Comparison of ENCODE assay signal across 10 cellular contexts in genomic region chr9:88741335-88741734, GRCh38.
A peak's percentile ranks its signal among the peaks of the same experiment; 100 is the strongest.
DNase-seq lines count a peak whose midpoint lies in the region; ATAC-seq and TF ChIP-seq lines count a peak whose summit lies in the region.
"Had no signal": no experiment of that assay in that cellular context is flagged by ENCODE, and none has a peak within 500 bp of the region (broad histone marks: within the 10 kb centered on the region; RNA-seq: fewer than 3 reads in every experiment).

No MANE protein-coding gene starts in this region.

- H3K27ac Mint-ChIP-seq in endothelial cell (ENCODE audit: unreplicated experiment): no peak overlapping the region
- no peak overlapping the region for H3K27ac Mint-ChIP-seq in stimulated activated memory B cell treated with anti-CD40 and anti-IgM and Interleukin-4, amounts not matched to agents 10 μg/mL and 1 μg/mL and 100 μg/mL, for 72 hours

- no peaks in the 10 kb centered on the region for H4K20me1 ChIP-seq in OCI-LY1 (ENCODE audit: insufficient read depth, low read length)

- intact Hi-C loops in upper lobe of right lung (cut with DNase I): no loop called here
- intact Hi-C loops in sciatic nerve (cut with DNase I): no loop called here

- H3K9ac ChIP-seq in OCI-LY1 (ENCODE audit: low read length): no peak overlapping the region

- peaks cover 5% of the 10 kb centered on the region for H3K4me1 Mint-ChIP-seq in endothelial cell (ENCODE audit: unreplicated experiment)
- no peaks in the 10 kb centered on the region for H3K4me1 Mint-ChIP-seq in stimulated activated memory B cell treated with anti-CD40 and anti-IgM and Interleukin-4, amounts not matched to agents 10 μg/mL and 1 μg/mL and 100 μg/mL, for 72 hours

- DNase-seq in stimulated activated CD4-positive, alpha-beta T cell treated with anti-CD3 and anti-CD28 coated beads, Interleukin-4, amount 100 ng/mL, for 48 hours (ENCODE audit: low read depth in 2 of 2): peak; percentile 9 to 12
- DNase-seq in stimulated activated CD4-positive, alpha-beta T cell treated with anti-CD3 and anti-CD28 coated beads, Interleukin-4, amount 100 ng/mL, for 24 hours: no peak
- DNase-seq in endothelial cell (ENCODE audit: low spot score) (no peak), upper lobe of right lung (no peak), sciatic nerve (ENCODE audit: low spot score) (no peak)
- DNase-seq: DMS53, SW 1271 had no signal

- H3K27ac ChIP-seq in OCI-LY1 (ENCODE audit: low read depth, low read length, poor library complexity, severe bottlenecking) (no peak overlapping the region), upper lobe of right lung (no peak overlapping the region)

- H3K36me3 Mint-ChIP-seq in endothelial cell (ENCODE audit: low read depth, unreplicated experiment): no peaks in the 10 kb centered on the region
- no peaks in the 10 kb centered on the region for H3K36me3 Mint-ChIP-seq in stimulated activated memory B cell treated with anti-CD40 and anti-IgM and Interleukin-4, amounts not matched to agents 10 μg/mL and 1 μg/mL and 100 μg/mL, for 72 hours

- no peaks in the 10 kb centered on the region for H3K27me3 Mint-ChIP-seq in endothelial cell (ENCODE audit: unreplicated experiment)
- H3K27me3 Mint-ChIP-seq in stimulated activated memory B cell treated with anti-CD40 and anti-IgM and Interleukin-4, amounts not matched to agents 10 μg/mL and 1 μg/mL and 100 μg/mL, for 72 hours: peaks cover 17% of the 10 kb centered on the region

- no peak overlapping the region for H2AFZ ChIP-seq in OCI-LY1 (ENCODE audit: low read length)

- no peaks in the 10 kb centered on the region for H3F3A ChIP-seq in OCI-LY1 (ENCODE audit: insufficient read depth, low read length)

- no peaks in the 10 kb centered on the region for H3K79me2 ChIP-seq in OCI-LY1 (ENCODE audit: insufficient read depth, low read length)

- peaks cover under 1% of the 10 kb centered on the region for H3K4me1 ChIP-seq in OCI-LY1 (ENCODE audit: insufficient read depth, low read length, severe bottlenecking)
- H3K4me1 ChIP-seq in upper lobe of right lung: peaks cover 9% of the 10 kb centered on the region

- H3K4me3 ChIP-seq in OCI-LY1 (ENCODE audit: low read depth, low read length, poor library complexity, severe bottlenecking): no peak overlapping the region
- H3K4me3 ChIP-seq in upper lobe of right lung: no peak overlapping the region

- no peak overlapping the region for H3K4me2 ChIP-seq in OCI-LY1 (ENCODE audit: low read length)

- TF ChIP-seq CTCF in OCI-LY1 (IDR thresholded peaks at IDR 0.05; ENCODE audit: low read length) (peak; percentile 72), endothelial cell (IDR thresholded peaks at IDR 0.05; ENCODE audit: unreplicated experiment) (peak; percentile 27), upper lobe of right lung (IDR thresholded peaks at IDR 0.05) (peak; percentile 32)

- ATAC-seq in upper lobe of right lung (no peak), GM21619 (IDR thresholded peaks at IDR 0.05; ENCODE audit: unreplicated experiment) (no peak), sciatic nerve (no peak)
- ATAC-seq in stimulated activated memory B cell treated with anti-CD40 and anti-IgM and Interleukin-4, amounts not matched to agents 10 μg/mL and 1 μg/mL and 100 μg/mL, for 72 hours: no peak

- no peaks in the 10 kb centered on the region for H3K9me3 ChIP-seq in OCI-LY1 (ENCODE audit: low read length)
- H3K9me3 ChIP-seq in upper lobe of right lung: no peaks in the 10 kb centered on the region

- no peaks in the 10 kb centered on the region for H3K36me3 ChIP-seq in OCI-LY1 (ENCODE audit: insufficient read depth, low read length)
- no peaks in the 10 kb centered on the region for H3K36me3 ChIP-seq in upper lobe of right lung

- H3K9me3 Mint-ChIP-seq in endothelial cell (ENCODE audit: unreplicated experiment): no peaks in the 10 kb centered on the region
- no peaks in the 10 kb centered on the region for H3K9me3 Mint-ChIP-seq in stimulated activated memory B cell treated with anti-CD40 and anti-IgM and Interleukin-4, amounts not matched to agents 10 μg/mL and 1 μg/mL and 100 μg/mL, for 72 hours

- H3K4me3 Mint-ChIP-seq in endothelial cell (ENCODE audit: unreplicated experiment): no peak overlapping the region
- no peak overlapping the region for H3K4me3 Mint-ChIP-seq in stimulated activated memory B cell treated with anti-CD40 and anti-IgM and Interleukin-4, amounts not matched to agents 10 μg/mL and 1 μg/mL and 100 μg/mL, for 72 hours

- H3K27me3 ChIP-seq in OCI-LY1 (ENCODE audit: insufficient read depth, low read length) (no peaks in the 10 kb centered on the region; the same call in 1 of the 2 replicates), upper lobe of right lung (no peaks in the 10 kb centered on the region)

- no peaks in the 10 kb centered on the region for H3K9me2 ChIP-seq in OCI-LY1 (ENCODE audit: low read depth, low read length)

Comparison
In these comparisons a context has a peak if more than half of its experiments do, and no peak if none do; other contexts are left out.
1. DNase-seq: peak in stimulated activated CD4-positive, alpha-beta T cell treated with anti-CD3 and anti-CD28 coated beads, Interleukin-4, amount 100 ng/mL, for 48 hours (2 of 2); none in stimulated activated CD4-positive, alpha-beta T cell treated with anti-CD3 and anti-CD28 coated beads, Interleukin-4, amount 100 ng/mL, for 24 hours (single experiment), endothelial cell (single experiment), upper lobe of right lung (single experiment) and sciatic nerve (single experiment).
2. Peak in every context shown above with its lines, with median percentiles within 50 percentile points of each other: CTCF ChIP-seq.